12 cellular contexts compared by ENCODE assay signal in the genomic region with DNA sequence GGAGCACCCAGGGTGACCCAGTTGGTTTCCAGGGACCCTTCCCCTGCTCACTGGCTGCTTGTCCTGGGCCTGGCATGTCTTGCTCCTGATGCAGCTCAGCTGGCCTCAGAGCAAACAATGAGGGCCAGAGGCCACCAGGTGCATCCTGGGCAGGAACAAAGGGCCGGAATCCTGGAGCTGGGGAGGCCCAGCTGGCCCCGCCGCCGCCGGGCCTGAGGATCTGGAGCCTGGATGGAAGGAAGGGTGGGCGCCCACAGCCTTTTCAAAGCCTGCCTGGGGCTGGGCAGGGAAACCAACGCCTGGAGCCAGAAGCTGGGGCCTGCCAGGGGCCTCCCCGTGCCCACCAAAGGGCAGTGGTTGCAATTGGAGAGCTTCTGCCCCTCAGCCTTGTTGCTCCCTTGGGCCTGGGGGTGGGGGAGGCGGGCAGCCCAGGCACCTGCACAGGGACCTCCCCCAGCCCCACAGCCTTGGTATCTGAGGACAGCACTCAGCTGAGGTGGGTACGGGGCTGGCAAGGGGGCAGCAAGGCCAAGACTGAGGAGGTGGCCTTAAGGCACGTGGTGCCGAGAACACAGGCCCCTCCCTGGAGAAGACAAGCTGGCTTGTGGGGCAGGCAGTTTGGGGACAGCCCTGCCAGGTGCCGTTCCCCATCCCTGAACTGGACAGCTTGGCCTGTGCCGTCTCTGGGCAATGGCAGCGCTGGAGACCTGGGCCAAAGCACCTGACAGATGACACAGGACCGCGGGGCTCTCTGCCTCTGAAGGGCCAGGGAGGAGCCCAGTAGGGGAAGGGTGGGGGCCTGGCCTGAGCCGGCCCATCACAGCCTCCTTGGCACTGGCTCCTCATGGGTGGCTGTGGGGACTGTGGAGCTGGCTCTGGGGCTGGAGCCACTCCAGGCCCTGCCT. TPM values are rescaled to one million over a fixed set of nuclear protein-coding genes. Genes with fewer than 3 reads are reported as not detected.
DNase-seq lines count a peak whose midpoint lies in the region; ATAC-seq lines count a peak whose summit lies in the region.
"Had no signal": no experiment of that assay in that cellular context is flagged by ENCODE, and none has a peak within 500 bp of the region (broad histone marks: within the 10 kb centered on the region; RNA-seq: fewer than 3 reads in every experiment).

No MANE protein-coding gene starts in this region.

- H3K9ac ChIP-seq in BLaER1 (peak overlapping the region; percentile 63), mesenchymal stem cell (ENCODE audit: low read length) (no peak overlapping the region)

- H3K23ac ChIP-seq in mesenchymal stem cell (ENCODE audit: low read length in 2 of 2) = no peak overlapping the region

- ATAC-seq in HG03354 (IDR thresholded peaks at IDR 0.05; ENCODE audit: poor library complexity, severe bottlenecking, unreplicated experiment) = no peak
- ATAC-seq: activated CD8-positive, alpha-beta memory T cell treated with anti-CD3 and anti-CD28 coated beads, Interleukin-2, amount 10 ng/mL, durations not matched to agents 7 days and 5 days had no signal

- H3K9me3 ChIP-seq in BLaER1 (no peaks in the 10 kb centered on the region; the same call in 1 of the 2 replicates), mesenchymal stem cell (ENCODE audit: control insufficient read depth, low read length) (no peaks in the 10 kb centered on the region)

- H3K4me3 ChIP-seq in BLaER1 (no peak overlapping the region), mesenchymal stem cell (ENCODE audit: insufficient read depth in 1 of 2, low read depth in 1 of 2, low read length in 2 of 2) (no peak overlapping the region)

- H3K18ac ChIP-seq in mesenchymal stem cell (ENCODE audit: low read depth in 1 of 2, low read length in 2 of 2) = peak overlapping the region in 1 of 2 experiments; percentile 37

- H4K8ac ChIP-seq in mesenchymal stem cell (ENCODE audit: low read length) = no peak overlapping the region

- H3K4ac ChIP-seq in mesenchymal stem cell (ENCODE audit: low read depth in 1 of 2, low read length in 2 of 2) = peak overlapping the region in 1 of 2 experiments; percentile 10

- H3K4me2 ChIP-seq in BLaER1 = peak overlapping the region; percentile 85
- H3K4me2 ChIP-seq in mesenchymal stem cell (ENCODE audit: low read length, poor library complexity, severe bottlenecking) = no peak overlapping the region

- H2BK15ac ChIP-seq in mesenchymal stem cell (ENCODE audit: low read depth, poor library complexity, severe bottlenecking) = peak overlapping the region; percentile 13

- H2AFZ ChIP-seq in mesenchymal stem cell (ENCODE audit: low read depth, low read length) = no peak overlapping the region

- WGBS in mesenchymal stem cell = 85% methylated on average over 18 of the region's 18 CpGs

- H3K4me1 ChIP-seq in BLaER1 (peaks cover 64% of the 10 kb centered on the region), mesenchymal stem cell (ENCODE audit: control insufficient read depth, insufficient read depth, low read depth, low read length) (peaks cover 28% of the 10 kb centered on the region)

- H3K79me1 ChIP-seq in mesenchymal stem cell (replicated peaks; ENCODE audit: low read length, poor library complexity, severe bottlenecking) = no peaks in the 10 kb centered on the region

- H3K36me3 ChIP-seq in BLaER1 (peaks cover 12% of the 10 kb centered on the region), mesenchymal stem cell (ENCODE audit: control insufficient read depth in 1 of 2, insufficient read depth in 2 of 2, low read depth in 1 of 2, low read length in 2 of 2) (peaks cover 25 to 28% of the 10 kb centered on the region in 2 experiments)

- peaks cover 14% of the 10 kb centered on the region for H3K27me3 ChIP-seq in BLaER1
- peaks cover 9 to 14% of the 10 kb centered on the region in 2 experiments for H3K27me3 ChIP-seq in mesenchymal stem cell (ENCODE audit: control insufficient read depth in 1 of 2, insufficient read depth in 1 of 2, low read length in 2 of 2)

- H2BK120ac ChIP-seq in mesenchymal stem cell (ENCODE audit: low read depth, low read length) = no peak overlapping the region

- H4K20me1 ChIP-seq in BLaER1 = peaks cover 54% of the 10 kb centered on the region

- H3K27ac ChIP-seq in BLaER1 (peak overlapping the region; percentile 75), mesenchymal stem cell (ENCODE audit: low read length, poor library complexity, severe bottlenecking) (no peak overlapping the region)
- H3K27ac ChIP-seq: HL-60 had no signal

- peak; percentile 63 for DNase-seq in NCI-H1092 (lab: John Stamatoyannopoulos, UW)
- DNase-seq in dermis blood vessel endothelial cell = peak; percentile 95
- no peak for DNase-seq in mesenchymal stem cell
- no peak for DNase-seq in SIG-M5 (lab: John Stamatoyannopoulos, UW)
- DNase-seq in stimulated activated naive CD4-positive, alpha-beta T cell (lab: John Stamatoyannopoulos, UW) = no peak
- no peak for DNase-seq in cerebellar nuclear complex (lab: John Stamatoyannopoulos, UW)
- DNase-seq: activated CD8-positive, alpha-beta memory T cell treated with anti-CD3 and anti-CD28 coated beads, Interleukin-2, amount 10 ng/mL, durations not matched to agents 7 days and 5 days; NCI-H2171; stimulated activated naive CD4-positive, alpha-beta T cell treated with Interleukin-2 at 50 U/mL for 16 hours had no signal

- H2BK5ac ChIP-seq in mesenchymal stem cell (ENCODE audit: low read depth, low read length, poor library complexity, severe bottlenecking) = no peak overlapping the region

- no peak overlapping the region for H2AK5ac ChIP-seq in mesenchymal stem cell (ENCODE audit: low read length, severe bottlenecking)

- peak overlapping the region in 1 of 2 experiments; percentile 18 for H2BK12ac ChIP-seq in mesenchymal stem cell (ENCODE audit: low read length in 2 of 2)

- no peak overlapping the region for H3K14ac ChIP-seq in mesenchymal stem cell (ENCODE audit: low read length in 2 of 2)

- no peak overlapping the region for H4K91ac ChIP-seq in mesenchymal stem cell (ENCODE audit: low read length)

RNA-seq across cellular contexts. Expression of a gene that starts 7.1 kb away (rescaled TPM):
- 11.4 and 16.2 TPM in 2 replicates for total RNA-seq in dermis blood vessel endothelial cell
- polyA plus RNA-seq in mesenchymal stem cell (2013, experiment 1 of 2) = 1.0 TPM
- 1.1 TPM for polyA plus RNA-seq in mesenchymal stem cell (2013, experiment 2 of 2)

Comparison
In these comparisons a context has a peak if more than half of its experiments do, and no peak if none do; other contexts are left out.
1. DNase-seq: peak in NCI-H1092 (single experiment) and dermis blood vessel endothelial cell (single experiment); none in mesenchymal stem cell (single experiment), SIG-M5 (single experiment), stimulated activated naive CD4-positive, alpha-beta T cell (0 of 6) and cerebellar nuclear complex (0 of 2).